ENCODE assay signal across 25 cellular contexts in genomic region chr14:95206534-95206933, GRCh38.
"Had no signal": no experiment of that assay in that cellular context is flagged by ENCODE, and none has a peak within 500 bp of the region (broad histone marks: within the 10 kb centered on the region; RNA-seq: fewer than 3 reads in every experiment).

No MANE protein-coding gene starts in this region.

- ATAC-seq: activated CD4-positive, CD25-positive, alpha-beta regulatory T cell treated with anti-CD3 and anti-CD28 coated beads, Interleukin-2, amount 50 U/mL, for 24 hours; activated CD8-positive, alpha-beta T cell treated with anti-CD3 and anti-CD28 coated beads for 36 hours; activated naive CD4-positive, alpha-beta T cell treated with anti-CD3 and anti-CD28 coated beads, Interleukin-2, amount 50 U/mL, for 72 hours; foreskin keratinocyte; left lobe of liver; lower lobe of right lung; T-cell had no signal

- H3K27ac ChIP-seq: adrenal gland, coronary artery, foreskin keratinocyte, lower lobe of right lung, sigmoid colon, spleen, tibial artery, VCaP had no signal

- H3K4me3 ChIP-seq: adrenal gland, breast epithelium, coronary artery, esophagus squamous epithelium, lower lobe of right lung, sigmoid colon, spleen, tibial artery had no signal

- H3K9me3 ChIP-seq: adrenal gland, esophagus squamous epithelium, tibial artery had no signal

- H3K27me3 Mint-ChIP-seq: activated CD8-positive, alpha-beta T cell treated with anti-CD3 and anti-CD28 coated beads for 36 hours; naive B cell had no signal

- DNase-seq: activated CD4-positive, alpha-beta T cell treated with anti-CD3 and anti-CD28 coated beads, Interleukin-2, amount 10 ng/mL, durations not matched to agents 24 days and 14 days; activated CD8-positive, alpha-beta T cell treated with anti-CD3 and anti-CD28 coated beads for 36 hours; activated T-cell treated with anti-CD3 and anti-CD28 coated beads, Interleukin-2, amount 50 U/mL, for 1 hour; adrenal gland; endodermal cell; esophagus squamous epithelium; foreskin keratinocyte; lower lobe of right lung; naive B cell; occipital lobe; sigmoid colon; spleen; stimulated activated CD4-positive, alpha-beta T cell treated with anti-CD3 and anti-CD28 coated beads, Interleukin-4, amount 100 ng/mL, for 1 hour; stimulated activated naive CD4-positive, alpha-beta T cell; T-cell; tibial artery had no signal

- H3K27me3 ChIP-seq: adrenal gland, breast epithelium, esophagus squamous epithelium, foreskin keratinocyte, sigmoid colon, spleen, tibial artery had no signal

- FAIRE-seq: astrocyte had no signal

- H3K4me1 Mint-ChIP-seq: activated CD4-positive, alpha-beta T cell treated with anti-CD3 and anti-CD28 coated beads, Interleukin-2, amount 10 ng/mL, durations not matched to agents 24 days and 14 days; central memory CD8-positive, alpha-beta T cell; endodermal cell; naive B cell; T-cell had no signal

- H3K4me3 Mint-ChIP-seq: activated CD4-positive, alpha-beta T cell treated with anti-CD3 and anti-CD28 coated beads, Interleukin-2, amount 10 ng/mL, durations not matched to agents 24 days and 14 days; activated CD8-positive, alpha-beta T cell treated with anti-CD3 and anti-CD28 coated beads for 36 hours; central memory CD8-positive, alpha-beta T cell; endodermal cell; naive B cell; T-cell; T-helper 2 cell treated with Interferon-gamma antibody and Interleukin-4, amounts not matched to agents 5 μg/mL and 100 μg/mL, for 36 hours had no signal

- H3K9me3 Mint-ChIP-seq: T-helper 2 cell treated with Interferon-gamma antibody and Interleukin-4, amounts not matched to agents 5 μg/mL and 100 μg/mL, for 36 hours had no signal

- H3K4me1 ChIP-seq: adrenal gland, breast epithelium, esophagus squamous epithelium, foreskin keratinocyte, lower lobe of right lung, sigmoid colon, tibial artery had no signal

- H3K27ac Mint-ChIP-seq: activated CD4-positive, alpha-beta T cell treated with anti-CD3 and anti-CD28 coated beads, Interleukin-2, amount 10 ng/mL, durations not matched to agents 24 days and 14 days; activated CD8-positive, alpha-beta T cell treated with anti-CD3 and anti-CD28 coated beads for 36 hours; activated naive CD4-positive, alpha-beta T cell treated with anti-CD3 and anti-CD28 coated beads, Interleukin-2, amount 50 U/mL, for 72 hours; endodermal cell; naive B cell; T-cell; T-helper 2 cell treated with Interferon-gamma antibody and Interleukin-4, amounts not matched to agents 5 μg/mL and 100 μg/mL, for 36 hours had no signal
